Comparison of ENCODE assay signal across 13 cellular contexts in the genomic region with DNA sequence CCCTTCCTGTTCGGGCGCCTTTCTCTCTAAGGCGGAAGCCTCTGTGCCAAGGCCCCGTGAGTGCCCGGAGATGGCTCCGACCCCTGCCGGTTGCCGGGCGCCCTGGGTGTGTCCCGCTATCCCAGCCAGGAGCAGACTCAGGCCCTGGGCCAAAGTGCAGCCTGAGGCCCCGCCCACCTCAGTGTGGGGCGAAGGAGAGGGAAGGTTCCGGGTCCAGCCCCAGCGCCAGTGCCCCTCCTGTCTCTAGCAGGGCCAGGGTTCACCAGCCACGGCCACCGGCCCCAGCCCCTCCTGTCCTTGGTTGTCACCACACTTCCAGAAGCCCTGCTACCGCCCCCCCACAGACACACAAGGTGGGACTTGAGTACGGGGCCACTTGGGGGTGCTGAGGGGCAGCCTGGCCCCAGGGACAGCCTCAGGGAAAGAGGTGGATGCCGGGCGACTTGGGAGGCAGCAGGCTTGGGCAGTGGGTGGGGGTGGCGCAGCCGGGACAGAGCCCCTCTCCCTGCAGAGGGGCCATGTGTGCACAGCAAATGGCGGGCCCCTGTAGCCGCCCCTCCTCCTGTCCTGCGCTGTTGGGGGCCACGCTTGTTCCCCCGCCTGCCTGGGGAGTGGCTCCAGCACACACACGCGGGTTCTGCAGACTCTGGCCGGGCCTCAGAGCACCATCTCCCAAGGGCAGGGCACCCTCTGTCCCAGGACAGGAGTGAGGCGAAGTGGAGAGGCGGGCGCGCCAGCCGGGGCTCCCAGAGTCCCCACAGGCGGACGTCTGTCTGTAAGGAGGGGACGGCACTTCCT. TPM values are rescaled to one million over a fixed set of nuclear protein-coding genes. Genes with fewer than 3 reads are reported as not detected.
DNase-seq lines count a peak whose midpoint lies in the region; ATAC-seq and TF ChIP-seq lines count a peak whose summit lies in the region.
"Had no signal": no experiment of that assay in that cellular context is flagged by ENCODE, and none has a peak within 500 bp of the region (broad histone marks: within the 10 kb centered on the region; RNA-seq: fewer than 3 reads in every experiment).

No MANE protein-coding gene starts in this region.

- H3K4me1 Mint-ChIP-seq in MCF 10A (ENCODE audit: insufficient read depth, unreplicated experiment), result no peaks in the 10 kb centered on the region

- H3K9me3 ChIP-seq in mammary epithelial cell (replicated peaks; ENCODE audit: insufficient read depth, low read length) (peaks cover 3% of the 10 kb centered on the region), esophagus squamous epithelium (peaks cover 0 to 13% (median 8%) of the 10 kb centered on the region in 3 donors), mucosa of rectum (ENCODE audit: control insufficient read depth in 2 of 2, low read length in 2 of 2) (peaks cover 0 to 6% of the 10 kb centered on the region in 2 donors)

- H3K79me2 ChIP-seq in mammary epithelial cell (ENCODE audit: insufficient read depth, low read length), result no peaks in the 10 kb centered on the region

- H3K4me3 Mint-ChIP-seq in MCF 10A (ENCODE audit: unreplicated experiment), result no peak overlapping the region

- no peak overlapping the region for H3K27ac Mint-ChIP-seq in MCF 10A (ENCODE audit: low read depth, unreplicated experiment)

- no peak for TF ChIP-seq POLR2A in esophagus squamous epithelium (IDR thresholded peaks at IDR 0.05)

- DNase-seq in MCF 10A (ENCODE audit: unreplicated experiment), result peak; percentile 37
- DNase-seq in mammary epithelial cell, result no peak
- no peak for DNase-seq in esophagus squamous epithelium (lab: John Stamatoyannopoulos, UW)
- DNase-seq in stimulated activated CD4-positive, alpha-beta T cell treated with anti-CD3 and anti-CD28 coated beads, Interleukin-1b, Interleukin-23, amount 100 ng/mL, for 48 hours, result no peak
- no peak for DNase-seq in activated T-cell treated with anti-CD3 and anti-CD28 coated beads, Interleukin-2, amount 50 U/mL, for 1 hour
- no peak for DNase-seq in activated gamma-delta T cell (lab: John Stamatoyannopoulos, UW)
- DNase-seq: ACHN; activated CD4-positive, alpha-beta T cell treated with anti-CD3 and anti-CD28 coated beads for 48 hours; NCI-H1048; NCI-H82 had no signal

- H3K27ac ChIP-seq in mammary epithelial cell (ENCODE audit: insufficient read depth, low read depth, low read length) (no peak overlapping the region), esophagus squamous epithelium (peak overlapping the region in 1 of 4 donors; percentile 26), mucosa of rectum (ENCODE audit: low read depth in 2 of 2, low read length in 2 of 2) (peak overlapping the region; percentile 80 to 82)

- no peaks in the 10 kb centered on the region for H3K4me1 ChIP-seq in mammary epithelial cell (ENCODE audit: insufficient read depth, low read length)
- H3K4me1 ChIP-seq in esophagus squamous epithelium, result peaks cover 9 to 26% (median 12%) of the 10 kb centered on the region in 3 donors
- H3K4me1 ChIP-seq in mucosa of rectum (ENCODE audit: control insufficient read depth in 2 of 2, insufficient read depth in 2 of 2, low read length in 2 of 2), result peaks cover 15 to 20% of the 10 kb centered on the region in 2 donors

- 5% methylated on average over 12 of the region's 38 CpGs for WGBS in mammary epithelial cell (ENCODE audit: low coverage, missing lambda C conversion rate)
- WGBS in esophagus squamous epithelium, 2 donors, result 7 to 14% methylated on average over 9 to 11 of the region's 38 CpGs

- H3K4me2 ChIP-seq in mammary epithelial cell (ENCODE audit: insufficient read depth, low read depth, low read length), result no peak overlapping the region

- peaks cover 5% of the 10 kb centered on the region for H3K36me3 Mint-ChIP-seq in MCF 10A (ENCODE audit: insufficient read depth, unreplicated experiment)

- no peaks in the 10 kb centered on the region for H4K20me1 ChIP-seq in mammary epithelial cell (ENCODE audit: insufficient read depth, low read length)

- BruUV-seq in MCF 10A (replicated peaks; lab: Mats Ljungman, UMichigan), result no TSS peak
- BruUV-seq in mammary epithelial cell (replicated peaks; lab: Mats Ljungman, UMichigan), result no TSS peak

- H3K9ac ChIP-seq in mammary epithelial cell (ENCODE audit: insufficient read depth, low read length), result no peak overlapping the region
- H3K9ac ChIP-seq in mucosa of rectum (ENCODE audit: low read depth in 1 of 2, low read length in 2 of 2), result peak overlapping the region; percentile 60 to 89

- POLR2A ChIA-PET in MCF 10A (lab: Yijun Ruan, JAX), result no interaction called here

- no peak for ATAC-seq in HG02852 (IDR thresholded peaks at IDR 0.05; ENCODE audit: unreplicated experiment)

- H3K27me3 Mint-ChIP-seq in MCF 10A (ENCODE audit: insufficient read depth, unreplicated experiment), result no peaks in the 10 kb centered on the region

- H3K27me3 ChIP-seq in mammary epithelial cell (ENCODE audit: insufficient read depth, low read length), result peaks cover 7% of the 10 kb centered on the region
- peaks cover 0 to 90% (median 13%) of the 10 kb centered on the region in 4 donors for H3K27me3 ChIP-seq in esophagus squamous epithelium
- H3K27me3 ChIP-seq in mucosa of rectum (ENCODE audit: control insufficient read depth in 2 of 2, insufficient read depth in 2 of 2, low read length in 2 of 2), result peaks cover 0 to 3% of the 10 kb centered on the region in 2 donors

- CTCF ChIA-PET in MCF 10A (lab: Yijun Ruan, JAX), result interaction anchor here (0.6 kb wide), 1 partner anchor 11 kb away, joined by 4 read pairs; no protein-coding TSS in a partner anchor
- CTCF ChIA-PET in mammary epithelial cell (lab: Charles Lee; ENCODE audit: low non-redundant PET), result no interaction called here

- H2AFZ ChIP-seq in mammary epithelial cell (ENCODE audit: low read depth, low read length), result no peak overlapping the region

- peaks cover 10% of the 10 kb centered on the region for H3K9me3 Mint-ChIP-seq in MCF 10A (ENCODE audit: unreplicated experiment)

- in situ Hi-C loops in mammary epithelial cell (cut with MboI; ENCODE audit: low sequenced_read_pairs in 2 of 2), result no loop called here

- peak; percentile 23 for TF ChIP-seq CTCF in MCF 10A (IDR thresholded peaks at IDR 0.05; ENCODE audit: unreplicated experiment)
- TF ChIP-seq CTCF in mammary epithelial cell (conservative IDR thresholded peaks at IDR 0.05 in 1 of 2, IDR thresholded peaks at IDR 0.05 in 1 of 2; ENCODE audit: extremely low read depth in 1 of 2, insufficient read depth in 1 of 2, low read depth in 1 of 2, low read length in 2 of 2), result no peak
- peak in 4 of 6 experiments; percentile 12 to 24 (median 16) for TF ChIP-seq CTCF in esophagus squamous epithelium (IDR thresholded peaks at IDR 0.05)

- H3K36me3 ChIP-seq in mammary epithelial cell (ENCODE audit: insufficient read depth, low read length) (no peaks in the 10 kb centered on the region), esophagus squamous epithelium (no peaks in the 10 kb centered on the region), mucosa of rectum (ENCODE audit: control insufficient read depth in 2 of 2, insufficient read depth in 2 of 2, low read length in 2 of 2) (no peaks in the 10 kb centered on the region)

- intact Hi-C loops in MCF 10A (cut with micrococcal nuclease) (no loop called here), mammary epithelial cell (cut with micrococcal nuclease) (no loop called here), esophagus squamous epithelium (cut with DNase I) (no loop called here)

- dilution Hi-C loops in mammary epithelial cell (cut with HindIII; ENCODE audit: low sequenced_read_pairs), result no loop called here

- H3K4me3 ChIP-seq in mammary epithelial cell (replicated peaks in 1 of 3; ENCODE audit: insufficient read depth in 1 of 3, low read depth in 2 of 3, low read length in 3 of 3) (no peak overlapping the region), esophagus squamous epithelium (peak overlapping the region in 3 of 4 donors; percentile 7 to 52 (median 22)), mucosa of rectum (ENCODE audit: low read length in 2 of 2) (peak overlapping the region; percentile 65 to 74)

RNA-seq across cellular contexts. Expression of gene C1QTNF8, which starts 6.0 kb away (rescaled TPM):
- total RNA-seq in MCF 10A (2022) (not detected in 2 replicates), mammary epithelial cell (not detected), esophagus squamous epithelium (not detected)
- not detected for polyA plus RNA-seq in mammary epithelial cell
- not detected for polyA minus RNA-seq in mammary epithelial cell
- total RNA-seq: subcutaneous adipose tissue had no signal

RNA-seq across cellular contexts. Expression of gene SSTR5, which starts 17.5 kb away (rescaled TPM):
- total RNA-seq in MCF 10A (2022) (not detected in 2 replicates), mammary epithelial cell (not detected), esophagus squamous epithelium (not detected)
- polyA plus RNA-seq in mammary epithelial cell, result not detected
- polyA minus RNA-seq in mammary epithelial cell, result not detected
- total RNA-seq: subcutaneous adipose tissue had no signal

Comparison
In these comparisons a context has a peak if more than half of its experiments do, and no peak if none do; other contexts are left out.
1. CTCF ChIP-seq: peak in MCF 10A (single experiment) and esophagus squamous epithelium (4 of 6); none in mammary epithelial cell (0 of 2).
2. H3K4me3 ChIP-seq: peak in esophagus squamous epithelium (3 of 4) and mucosa of rectum (2 of 2); none in mammary epithelial cell (0 of 3).